ENCODE assay signal across 30 cellular contexts in genomic region chr16:3254309-3254708, GRCh38. TPM values are rescaled to one million over a fixed set of nuclear protein-coding genes. Genes with fewer than 3 reads are reported as not detected.
"Had no signal": no experiment of that assay in that cellular context is flagged by ENCODE, and none has a peak within 500 bp of the region (broad histone marks: within the 10 kb centered on the region; RNA-seq: fewer than 3 reads in every experiment).

No MANE protein-coding gene starts in this region.

- H3K27me3 ChIP-seq: ascending aorta, breast epithelium, cardiac muscle cell, colonic mucosa had no signal

- H3K27ac ChIP-seq: ascending aorta, breast epithelium, cardiac muscle cell, colonic mucosa, dorsolateral prefrontal cortex had no signal

- H3K4me3 ChIP-seq: ascending aorta, breast epithelium, cardiac muscle cell, colonic mucosa, dorsolateral prefrontal cortex had no signal

- H3K9me3 ChIP-seq: ascending aorta, breast epithelium, colonic mucosa had no signal

- H3K36me3 ChIP-seq: ascending aorta, breast epithelium, cardiac muscle cell, colonic mucosa had no signal

- ATAC-seq: activated CD4-positive, alpha-beta T cell treated with anti-CD3 and anti-CD28 coated beads for 36 hours; activated naive CD4-positive, alpha-beta T cell treated with anti-CD3 and anti-CD28 coated beads, Interleukin-2, amount 50 U/mL, for 72 hours; activated T-cell treated with anti-CD3 and anti-CD28 coated beads, Interleukin-2, amount 50 U/mL, for 72 hours; esophagus mucosa; T-helper 17 cell had no signal

- DNase-seq: activated CD4-positive, alpha-beta memory T cell treated with anti-CD3 and anti-CD28 coated beads, Interleukin-2, amount 10 ng/mL, durations not matched to agents 7 days and 5 days; activated CD4-positive, alpha-beta T cell treated with anti-CD3 and anti-CD28 coated beads for 36 hours; activated CD4-positive, alpha-beta T cell treated with anti-CD3 and anti-CD28 coated beads, Interleukin-2, amount 10 ng/mL, durations not matched to agents 24 days and 14 days; activated CD4-positive, CD25-positive, alpha-beta regulatory T cell; activated CD4-positive, CD25-positive, alpha-beta regulatory T cell treated with anti-CD3 and anti-CD28 coated beads, Interleukin-2, amount 50 U/mL, for 72 hours; activated CD8-positive, alpha-beta memory T cell treated with anti-CD3 and anti-CD28 coated beads, Interleukin-2, amount 50 U/mL, for 48 hours; activated gamma-delta T cell; activated naive CD4-positive, alpha-beta T cell; activated naive CD4-positive, alpha-beta T cell treated with anti-CD3 and anti-CD28 coated beads, Interleukin-2, amount 10 ng/mL, durations not matched to agents 7 days and 5 days; activated naive CD8-positive, alpha-beta T cell treated with anti-CD3 and anti-CD28 coated beads, Interleukin-2, amount 10 ng/mL, durations not matched to agents 7 days and 5 days; activated T-cell treated with anti-CD3 and anti-CD28 coated beads for 4 hours; activated T-cell treated with anti-CD3 and anti-CD28 coated beads, Interleukin-2, amount 50 U/mL, for 24 hours; activated T-cell treated with anti-CD3 and anti-CD28 coated beads, Interleukin-2, amount 50 U/mL, for 72 hours; central memory CD4-positive, alpha-beta T cell; cerebellar nuclear complex; colonic mucosa; dorsolateral prefrontal cortex; effector memory CD4-positive, alpha-beta T cell; endodermal cell; foreskin fibroblast; SW 1271; T-helper 1 cell; T-helper 17 cell; T1000 had no signal

- H3K4me1 ChIP-seq: ascending aorta, breast epithelium, colonic mucosa had no signal

RNA-seq across cellular contexts. Expression of gene MEFV, which starts 2.1 kb away (rescaled TPM):
- total RNA-seq: activated CD4-positive, alpha-beta T cell treated with anti-CD3 and anti-CD28 coated beads, Interleukin-2, amount 10 ng/mL, durations not matched to agents 24 days and 14 days; cardiac muscle cell; endodermal cell; epithelial cell of proximal tubule had no signal
- polyA plus RNA-seq: cardiac muscle cell had no signal
